Comparison of ENCODE assay signal across 15 cellular contexts in the genomic region with DNA sequence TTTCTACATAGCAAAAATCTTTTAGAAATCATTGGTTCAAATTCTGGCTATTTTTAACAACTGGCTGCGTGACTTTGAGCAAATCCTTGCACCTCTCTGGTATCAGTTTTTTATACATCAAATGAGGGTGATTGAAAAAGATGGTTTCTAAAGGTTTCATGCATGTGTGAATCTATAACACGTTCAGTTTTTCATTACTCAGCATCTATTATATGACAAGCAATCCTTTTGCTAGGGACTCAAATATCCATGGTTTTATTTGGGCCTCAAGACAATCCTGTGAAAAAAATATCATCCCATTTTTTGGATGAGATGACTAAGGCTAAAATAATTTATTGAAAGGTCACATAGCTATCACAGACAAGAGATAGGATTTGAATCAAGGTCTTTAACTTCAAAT. TPM values are rescaled to one million over a fixed set of nuclear protein-coding genes. Genes with fewer than 3 reads are reported as not detected.
DNase-seq lines count a peak whose midpoint lies in the region; ATAC-seq, FAIRE-seq and TF ChIP-seq lines count a peak whose summit lies in the region.
"Had no signal": no experiment of that assay in that cellular context is flagged by ENCODE, and none has a peak within 500 bp of the region (broad histone marks: within the 10 kb centered on the region; RNA-seq: fewer than 3 reads in every experiment).

No MANE protein-coding gene starts in this region.

- H3K27ac ChIP-seq in dorsolateral prefrontal cortex, result peak overlapping the region in 27 of 59 donors; percentile 4 to 72 (median 57)
- H3K27ac ChIP-seq in mesodermal cell (ENCODE audit: low read depth, low read length, severe bottlenecking), result no peak overlapping the region
- no peak overlapping the region for H3K27ac ChIP-seq in suprapubic skin
- H3K27ac ChIP-seq: epithelial cell of prostate had no signal

- no peak for DNase-seq in H7
- DNase-seq in dorsolateral prefrontal cortex, result no peak
- DNase-seq in suprapubic skin (ENCODE audit: low spot score in 2 of 2), result no peak
- no peak for DNase-seq in GM12891 (ENCODE audit: insufficient read length, low spot score)
- DNase-seq in stimulated activated naive CD8-positive, alpha-beta T cell treated with anti-CD3 and anti-CD28 coated beads, Interleukin-15, amount 100 ng/mL, for 72 hours, result no peak
- DNase-seq: activated CD4-positive, alpha-beta T cell treated with anti-CD3 and anti-CD28 coated beads, Interleukin-2, amount 10 ng/mL, durations not matched to agents 24 days and 14 days; CD4-positive, CD25-positive, alpha-beta regulatory T cell; GDM1; NCI-H446 treated with DMSO at 0.1 percent for 48 hours; PC-3 had no signal

- H3K4me3 Mint-ChIP-seq in stimulated activated naive CD8-positive, alpha-beta T cell treated with anti-CD3 and anti-CD28 coated beads, Interleukin-15, amount 100 ng/mL, for 72 hours, result no peak overlapping the region
- H3K4me3 Mint-ChIP-seq: activated CD4-positive, alpha-beta T cell treated with anti-CD3 and anti-CD28 coated beads, Interleukin-2, amount 10 ng/mL, durations not matched to agents 24 days and 14 days; CD4-positive, CD25-positive, alpha-beta regulatory T cell had no signal

- H3K9me3 Mint-ChIP-seq in stimulated activated naive CD8-positive, alpha-beta T cell treated with anti-CD3 and anti-CD28 coated beads, Interleukin-15, amount 100 ng/mL, for 72 hours, result no peaks in the 10 kb centered on the region
- H3K9me3 Mint-ChIP-seq: activated CD4-positive, alpha-beta T cell treated with anti-CD3 and anti-CD28 coated beads, Interleukin-2, amount 10 ng/mL, durations not matched to agents 24 days and 14 days had no signal

- H3K27me3 Mint-ChIP-seq in stimulated activated naive CD8-positive, alpha-beta T cell treated with anti-CD3 and anti-CD28 coated beads, Interleukin-15, amount 100 ng/mL, for 72 hours, result no peaks in the 10 kb centered on the region
- H3K27me3 Mint-ChIP-seq: activated CD4-positive, alpha-beta T cell treated with anti-CD3 and anti-CD28 coated beads, Interleukin-2, amount 10 ng/mL, durations not matched to agents 24 days and 14 days; CD4-positive, CD25-positive, alpha-beta regulatory T cell had no signal

- TF ChIP-seq CTCF in dorsolateral prefrontal cortex (IDR thresholded peaks at IDR 0.05 in 54 of 56, conservative IDR thresholded peaks at IDR 0.05 in 2 of 56; ENCODE audit: low read depth in 1 of 56, partially characterized antibody in 56 of 56), result no peak
- no peak for TF ChIP-seq CTCF in suprapubic skin (IDR thresholded peaks at IDR 0.05)

- no peak overlapping the region for H3K27ac Mint-ChIP-seq in stimulated activated naive CD8-positive, alpha-beta T cell treated with anti-CD3 and anti-CD28 coated beads, Interleukin-15, amount 100 ng/mL, for 72 hours
- H3K27ac Mint-ChIP-seq: activated CD4-positive, alpha-beta T cell treated with anti-CD3 and anti-CD28 coated beads, Interleukin-2, amount 10 ng/mL, durations not matched to agents 24 days and 14 days; CD4-positive, CD25-positive, alpha-beta regulatory T cell had no signal

- WGBS in mesodermal cell (ENCODE audit: insufficient coverage in 2 of 2), 2 experiments, result no CpG with 5 or more reads among the region's 2 CpGs
- WGBS in suprapubic skin, result 26% methylated on average over 2 of the region's 2 CpGs

- no peak for FAIRE-seq in GM12891 (lab: Jason Lieb, UNC)
- FAIRE-seq: HTR-8/SVneo had no signal

- H3K4me3 ChIP-seq in H7 (ENCODE audit: insufficient read depth, low read depth, low read length), result peak overlapping the region; percentile 55
- peak overlapping the region in 51 of 59 donors; percentile 0 to 56 (median 35) for H3K4me3 ChIP-seq in dorsolateral prefrontal cortex
- H3K4me3 ChIP-seq in mesodermal cell (ENCODE audit: extremely low read depth, insufficient read depth, low read length, poor library complexity, severe bottlenecking), result peak overlapping the region; percentile 58
- H3K4me3 ChIP-seq in suprapubic skin, result peak overlapping the region; percentile 29

- TF ChIP-seq EP300 in suprapubic skin (IDR thresholded peaks at IDR 0.05), result no peak

- H3K36me3 ChIP-seq in H7 (replicated peaks; ENCODE audit: control insufficient read depth, insufficient read depth, low read length) (no peaks in the 10 kb centered on the region), mesodermal cell (ENCODE audit: control insufficient read depth, insufficient read depth, low read length) (peaks cover 11% of the 10 kb centered on the region), suprapubic skin (no peaks in the 10 kb centered on the region)

- no peaks in the 10 kb centered on the region for H3K4me1 ChIP-seq in mesodermal cell (ENCODE audit: control insufficient read depth, insufficient read depth, low read length, poor library complexity, severe bottlenecking)
- no peaks in the 10 kb centered on the region for H3K4me1 ChIP-seq in suprapubic skin

- H3K4me1 Mint-ChIP-seq in stimulated activated naive CD8-positive, alpha-beta T cell treated with anti-CD3 and anti-CD28 coated beads, Interleukin-15, amount 100 ng/mL, for 72 hours, result no peaks in the 10 kb centered on the region
- H3K4me1 Mint-ChIP-seq: activated CD4-positive, alpha-beta T cell treated with anti-CD3 and anti-CD28 coated beads, Interleukin-2, amount 10 ng/mL, durations not matched to agents 24 days and 14 days; CD4-positive, CD25-positive, alpha-beta regulatory T cell had no signal

- H3K9me3 ChIP-seq in mesodermal cell (ENCODE audit: control insufficient read depth, low read length) (no peaks in the 10 kb centered on the region), suprapubic skin (no peaks in the 10 kb centered on the region)

- ATAC-seq in stimulated activated naive CD8-positive, alpha-beta T cell treated with anti-CD3 and anti-CD28 coated beads, Interleukin-15, amount 100 ng/mL, for 72 hours, result no peak
- ATAC-seq in GM21515 (IDR thresholded peaks at IDR 0.05; ENCODE audit: unreplicated experiment), result no peak
- no peak for ATAC-seq in GM21447 (IDR thresholded peaks at IDR 0.05; ENCODE audit: unreplicated experiment)
- ATAC-seq: PC-3 had no signal

- H3K27me3 ChIP-seq in H7 (ENCODE audit: control insufficient read depth, insufficient read depth, low read length) (no peaks in the 10 kb centered on the region), dorsolateral prefrontal cortex (peaks cover 0 to 69% (median 13%) of the 10 kb centered on the region in 45 donors), suprapubic skin (no peaks in the 10 kb centered on the region)

- intact Hi-C loops in dorsolateral prefrontal cortex (cut with DNase I), result no loop called here

- no peak for TF ChIP-seq POLR2A in suprapubic skin (IDR thresholded peaks at IDR 0.05)
- no peak for TF ChIP-seq POLR2A in GM12891 (IDR thresholded peaks at IDR 0.05; ENCODE audit: low read depth, low read length)

TF ChIP-seq in GM12891, 5 proteins besides CTCF, POLR2A, EP300 and RAD21:
- no peak for TF ChIP-seq TAF1 (IDR thresholded peaks at IDR 0.05; ENCODE audit: low read depth, low read length)
- TF ChIP-seq POLR2AphosphoS5 (IDR thresholded peaks at IDR 0.05; ENCODE audit: low read depth, low read length), result no peak

RNA-seq across cellular contexts. Expression of gene HEPH, which starts 0.9 kb away (rescaled TPM):
- total RNA-seq in H7 (2014; rRNA removed; shearing (Covaris generic)), result 27.5 and 51.7 TPM in 2 replicates
- total RNA-seq in dorsolateral prefrontal cortex, result 10 to 100 TPM in 119 of 120 experiments, 1 to 10 TPM in 1; 9.1 to 51.2 (median 25.3) TPM
- polyA plus RNA-seq in mesodermal cell (2013, experiment 1 of 2), result 75.6 TPM
- polyA plus RNA-seq in mesodermal cell (2013, experiment 2 of 2), result 65.5 TPM
- 1 to 10 TPM; 2.8 to 9.8 (median 8.8) TPM for total RNA-seq in suprapubic skin
- 0.37 TPM for polyA plus RNA-seq in GM12891 (2012; ENCODE audit: low read depth, missing spikeins)
- total RNA-seq: activated CD4-positive, alpha-beta T cell treated with anti-CD3 and anti-CD28 coated beads, Interleukin-2, amount 10 ng/mL, durations not matched to agents 24 days and 14 days; CD4-positive, CD25-positive, alpha-beta regulatory T cell; PC-3 had no signal
- polyA plus RNA-seq: CD4-positive, CD25-positive, alpha-beta regulatory T cell had no signal
